8 cellular contexts compared by ENCODE assay signal in genomic region chr1:236394905-236395779, GRCh38. TPM values are rescaled to one million over a fixed set of nuclear protein-coding genes. Genes with fewer than 3 reads are reported as not detected.
DNase-seq lines count a peak whose midpoint lies in the region; ATAC-seq and TF ChIP-seq lines count a peak whose summit lies in the region.

No MANE protein-coding gene starts in this region.

- peaks cover 39% of the 10 kb centered on the region for H3K27me3 Mint-ChIP-seq in nephron progenitor cell (ENCODE audit: low read depth, poor library complexity)

- H3K4me1 Mint-ChIP-seq in nephron progenitor cell, result peaks cover 47% of the 10 kb centered on the region

- H3K4me3 Mint-ChIP-seq in nephron progenitor cell, result peak overlapping the region; percentile 88

- intact Hi-C loops in esophagus muscularis mucosa (cut with DNase I), result no loop called here

- DNase-seq in NCI-H146 (lab: John Stamatoyannopoulos, UW), result peak; percentile 30
- peak; percentile 12 for DNase-seq in activated CD8-positive, alpha-beta memory T cell treated with anti-CD3 and anti-CD28 coated beads, Interleukin-2, amount 50 U/mL, for 1 hour (ENCODE audit: extremely low read depth)
- no peak for DNase-seq in esophagus muscularis mucosa (ENCODE audit: extremely low spot score)
- peak; percentile 67 for DNase-seq in nephron progenitor cell
- DNase-seq in putamen (ENCODE audit: low spot score), result no peak

- 5% methylated on average over 26 of the region's 82 CpGs for WGBS in esophagus muscularis mucosa
- WGBS in urinary bladder, result 2% methylated on average over 82 of the region's 82 CpGs

- no peak for TF ChIP-seq EP300 in esophagus muscularis mucosa (IDR thresholded peaks at IDR 0.05)

- H3K27ac Mint-ChIP-seq in nephron progenitor cell, result no peak overlapping the region

- peaks cover 5% of the 10 kb centered on the region for H3K36me3 Mint-ChIP-seq in nephron progenitor cell (ENCODE audit: low read depth)

- H3K4me3 ChIP-seq in GM08714 (ENCODE audit: low read length) (peak overlapping the region; percentile 62), esophagus muscularis mucosa (peak overlapping the region; percentile 51 to 64 (median 56)), urinary bladder (ENCODE audit: low read depth, low read length) (peak overlapping the region; percentile 67)

- no peak for TF ChIP-seq CTCF in esophagus muscularis mucosa (IDR thresholded peaks at IDR 0.05)
- no peak for TF ChIP-seq CTCF in nephron progenitor cell (IDR thresholded peaks at IDR 0.05)

- TF ChIP-seq POLR2A in esophagus muscularis mucosa (IDR thresholded peaks at IDR 0.05; ENCODE audit: low read depth), result no peak

- no peaks in the 10 kb centered on the region for H3K9me3 Mint-ChIP-seq in nephron progenitor cell

- H3K36me3 ChIP-seq in esophagus muscularis mucosa (no peaks in the 10 kb centered on the region), urinary bladder (ENCODE audit: insufficient read depth) (no peaks in the 10 kb centered on the region)

- H3K4me1 ChIP-seq in esophagus muscularis mucosa, result peaks cover 0 to 19% (median 17%) of the 10 kb centered on the region in 4 donors
- H3K4me1 ChIP-seq in urinary bladder (ENCODE audit: insufficient read depth), result no peaks in the 10 kb centered on the region

- H3K9me3 ChIP-seq in esophagus muscularis mucosa, result no peaks in the 10 kb centered on the region

- ATAC-seq in GM21786 (IDR thresholded peaks at IDR 0.05; ENCODE audit: unreplicated experiment), result peak; percentile 54

- H3K27ac ChIP-seq in esophagus muscularis mucosa (replicated peaks in 1 of 4) (peak overlapping the region in 1 of 4 donors; percentile 18), urinary bladder (ENCODE audit: low read depth) (peak overlapping the region; percentile 13)

- peaks cover 0 to 74% (median 7%) of the 10 kb centered on the region in 4 donors for H3K27me3 ChIP-seq in esophagus muscularis mucosa

RNA-seq across cellular contexts. Expression of gene EDARADD, which starts 1.1 kb away (rescaled TPM):
- total RNA-seq in esophagus muscularis mucosa (1 to 10 TPM in 1 of 4 donors, under 1 TPM in 1, not detected in 2; 0.66 to 1.6 TPM), urinary bladder (10.6 TPM)
- 2.8 TPM for polyA plus RNA-seq in urinary bladder

Comparison
In these comparisons a context has a peak if more than half of its experiments do, and no peak if none do; other contexts are left out.
1. DNase-seq: peak in NCI-H146 (single experiment), activated CD8-positive, alpha-beta memory T cell treated with anti-CD3 and anti-CD28 coated beads, Interleukin-2, amount 50 U/mL, for 1 hour (single experiment) and nephron progenitor cell (single experiment); none in esophagus muscularis mucosa (single experiment) and putamen (single experiment).
2. Peak in every context shown above with its lines, with median percentiles within 50 percentile points of each other: H3K4me3 ChIP-seq.